ENCODE assay signal across 1 cellular context in the genomic region with DNA sequence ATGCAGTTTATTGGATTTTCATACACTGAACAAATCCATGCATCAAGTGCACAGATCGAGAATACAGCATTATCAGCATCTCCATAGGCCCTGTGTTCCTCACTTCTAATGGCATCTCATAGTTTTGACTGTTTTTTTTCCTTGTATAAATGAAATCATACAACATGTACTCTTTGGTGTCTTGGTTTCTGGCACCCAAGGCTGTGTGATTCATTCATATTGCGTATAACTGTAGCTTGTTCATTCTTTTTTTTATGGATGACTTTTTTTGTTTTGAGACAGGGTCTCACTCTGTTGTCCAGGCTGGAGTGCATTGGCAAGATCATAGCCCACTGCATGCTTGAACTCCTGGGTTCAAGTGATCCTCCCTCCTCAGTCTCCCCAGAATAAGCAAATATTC.
TF ChIP-seq lines count a peak whose summit lies in the region.

No MANE protein-coding gene starts in this region.

TF ChIP-seq in IMR-90, 13 proteins besides CTCF, POLR2A, EP300 and RAD21:
- peak; percentile 64 for TF ChIP-seq CEBPB (IDR thresholded peaks at IDR 0.05; ENCODE audit: low read depth, low read length)
- TF ChIP-seq, protein P1, sequence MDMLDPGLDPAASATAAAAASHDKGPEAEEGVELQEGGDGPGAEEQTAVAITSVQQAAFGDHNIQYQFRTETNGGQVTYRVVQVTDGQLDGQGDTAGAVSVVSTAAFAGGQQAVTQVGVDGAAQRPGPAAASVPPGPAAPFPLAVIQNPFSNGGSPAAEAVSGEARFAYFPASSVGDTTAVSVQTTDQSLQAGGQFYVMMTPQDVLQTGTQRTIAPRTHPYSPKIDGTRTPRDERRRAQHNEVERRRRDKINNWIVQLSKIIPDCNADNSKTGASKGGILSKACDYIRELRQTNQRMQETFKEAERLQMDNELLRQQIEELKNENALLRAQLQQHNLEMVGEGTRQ (IDR thresholded peaks at IDR 0.05; ENCODE audit: low read depth, low read length) = no peak
TF ChIP-seq in IMR-90: peak in this region for 1.
